ENCODE assay signal across 1 cellular context in the genomic region with DNA sequence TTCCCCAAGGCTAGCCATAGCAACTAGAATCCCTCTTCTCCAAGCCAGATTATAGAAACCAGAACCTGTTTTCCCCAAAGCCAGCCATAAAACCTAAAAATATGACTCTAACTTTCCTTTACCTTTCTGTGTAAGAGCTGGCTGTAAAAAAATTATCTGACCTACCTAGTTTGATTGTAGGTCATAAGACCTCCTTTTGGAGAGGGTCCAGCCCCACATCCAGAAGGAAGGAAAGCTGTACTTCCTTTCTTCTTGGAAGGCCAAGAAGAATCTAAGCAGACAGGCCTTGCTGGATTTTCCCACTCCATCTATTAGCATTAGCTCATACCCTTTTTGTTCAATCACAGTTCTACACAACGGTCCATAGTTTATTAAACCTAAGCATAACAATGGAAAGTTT.
TF ChIP-seq lines count a peak whose summit lies in the region.

No MANE protein-coding gene starts in this region.

TF ChIP-seq in SK-N-SH, 30 proteins besides CTCF, POLR2A, EP300 and RAD21 (continued from another document):
- TF ChIP-seq, protein P1, sequence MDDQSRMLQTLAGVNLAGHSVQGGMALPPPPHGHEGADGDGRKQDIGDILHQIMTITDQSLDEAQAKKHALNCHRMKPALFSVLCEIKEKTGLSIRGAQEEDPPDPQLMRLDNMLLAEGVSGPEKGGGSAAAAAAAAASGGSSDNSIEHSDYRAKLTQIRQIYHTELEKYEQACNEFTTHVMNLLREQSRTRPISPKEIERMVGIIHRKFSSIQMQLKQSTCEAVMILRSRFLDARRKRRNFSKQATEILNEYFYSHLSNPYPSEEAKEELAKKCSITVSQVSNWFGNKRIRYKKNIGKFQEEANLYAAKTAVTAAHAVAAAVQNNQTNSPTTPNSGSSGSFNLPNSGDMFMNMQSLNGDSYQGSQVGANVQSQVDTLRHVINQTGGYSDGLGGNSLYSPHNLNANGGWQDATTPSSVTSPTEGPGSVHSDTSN (IDR thresholded peaks at IDR 0.05), result no peak
- TF ChIP-seq ELF1 (IDR thresholded peaks at IDR 0.05) (no peak), RCOR1 (IDR thresholded peaks at IDR 0.05; ENCODE audit: low read length) (no peak), RFX5 (IDR thresholded peaks at IDR 0.05; ENCODE audit: low read length) (no peak), SMC3 (IDR thresholded peaks at IDR 0.05; ENCODE audit: low read depth, low read length) (no peak), EZH2phosphoT487 (IDR thresholded peaks at IDR 0.05; ENCODE audit: borderline replicate concordance, low read depth) (no peak), MEF2A (IDR thresholded peaks at IDR 0.05; ENCODE audit: borderline replicate concordance, low read depth) (no peak)
- TF ChIP-seq, protein P2, sequence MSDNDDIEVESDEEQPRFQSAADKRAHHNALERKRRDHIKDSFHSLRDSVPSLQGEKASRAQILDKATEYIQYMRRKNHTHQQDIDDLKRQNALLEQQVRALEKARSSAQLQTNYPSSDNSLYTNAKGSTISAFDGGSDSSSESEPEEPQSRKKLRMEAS (IDR thresholded peaks at IDR 0.05; ENCODE audit: low read depth), result no peak
